Comparison of ENCODE assay signal across 8 cellular contexts in the genomic region with DNA sequence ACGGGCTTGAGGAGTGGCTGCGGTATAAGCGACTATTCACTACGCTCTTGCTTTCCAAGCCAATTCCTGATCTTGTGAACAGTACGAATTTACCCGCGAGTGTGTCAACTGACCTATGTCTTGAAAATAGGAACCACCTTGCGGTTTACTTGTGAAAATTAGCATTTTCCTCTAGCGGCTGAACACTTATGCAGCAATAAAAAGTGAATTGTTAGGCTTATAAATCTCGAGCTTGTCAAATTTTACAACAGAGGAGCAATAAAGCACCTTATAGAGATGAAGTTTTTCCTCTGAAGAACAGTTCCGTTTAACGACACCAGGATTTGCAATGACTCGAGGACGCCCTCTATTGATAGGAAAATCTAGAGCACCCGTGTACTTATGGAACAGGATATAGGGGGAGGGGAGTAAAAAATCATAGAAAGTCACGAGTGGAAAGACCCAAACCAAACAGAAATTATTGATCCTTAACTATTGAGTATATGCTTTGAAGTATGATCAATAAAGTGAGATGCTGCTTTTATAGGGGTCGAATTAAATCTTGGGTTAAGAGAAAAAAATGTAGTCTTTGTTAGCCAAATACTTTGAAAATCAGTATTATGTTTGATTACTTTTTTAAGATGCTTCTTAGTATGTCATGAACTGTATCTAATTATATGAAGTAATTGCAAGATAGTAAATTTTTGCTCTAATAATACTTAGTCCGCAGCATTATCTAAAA. TPM values are rescaled to one million over a fixed set of nuclear protein-coding genes. Genes with fewer than 3 reads are reported as not detected.
A peak's percentile ranks its signal among the peaks of the same experiment; 100 is the strongest.
DNase-seq lines count a peak whose midpoint lies in the region; ATAC-seq and TF ChIP-seq lines count a peak whose summit lies in the region.

No MANE protein-coding gene starts in this region.

- POLR2A ChIA-PET in activated CD4-positive, alpha-beta T cell treated with anti-CD3 and anti-CD28 coated beads for 36 hours (lab: Charles Lee) = no interaction called here
- POLR2A ChIA-PET in OCI-LY7 (lab: Charles Lee) = interaction anchor here (0.7 to 1.8 kb wide), 3 partner anchors 9 to 24 kb away, joined by 3 to 5 read pairs (median 3); no protein-coding TSS in a partner anchor

- in situ Hi-C loops in KBM-7 (cut with MboI; ENCODE audit: low pct_unique_long_range_greater_than_20kb, low sequenced_read_pairs) = no loop called here

- H3K27ac Mint-ChIP-seq in activated CD4-positive, alpha-beta T cell treated with anti-CD3 and anti-CD28 coated beads for 36 hours = peak overlapping the region; percentile 73
- H3K27ac Mint-ChIP-seq in activated naive CD4-positive, alpha-beta T cell treated with anti-CD3 and anti-CD28 coated beads, Interleukin-2, amount 10 ng/mL, durations not matched to agents 7 days and 5 days = no peak overlapping the region

- peak overlapping the region; percentile 76 for H3K4me2 ChIP-seq in OCI-LY7 (ENCODE audit: low read length)

- peaks cover 40% of the 10 kb centered on the region for H3K4me1 ChIP-seq in OCI-LY7 (ENCODE audit: insufficient read depth, low read length, poor library complexity, severe bottlenecking)
- peaks cover 13% of the 10 kb centered on the region for H3K4me1 ChIP-seq in foreskin keratinocyte
- H3K4me1 ChIP-seq in neuron (ENCODE audit: insufficient read depth, low read length) = peaks cover 22% of the 10 kb centered on the region
- H3K4me1 ChIP-seq in vagina = peaks cover 47% of the 10 kb centered on the region

- no peak overlapping the region for H3K27ac ChIP-seq in OCI-LY7 (ENCODE audit: low read depth, low read length, poor library complexity, severe bottlenecking)
- no peak overlapping the region for H3K27ac ChIP-seq in foreskin keratinocyte
- H3K27ac ChIP-seq in vagina = peak overlapping the region; percentile 53

- peaks cover 27% of the 10 kb centered on the region for H4K20me1 ChIP-seq in OCI-LY7 (ENCODE audit: insufficient read depth, low read length)

- no peaks in the 10 kb centered on the region for H3K9me3 Mint-ChIP-seq in activated CD4-positive, alpha-beta T cell treated with anti-CD3 and anti-CD28 coated beads for 36 hours (ENCODE audit: low read depth)
- H3K9me3 Mint-ChIP-seq in activated naive CD4-positive, alpha-beta T cell treated with anti-CD3 and anti-CD28 coated beads, Interleukin-2, amount 10 ng/mL, durations not matched to agents 7 days and 5 days = no peaks in the 10 kb centered on the region

- TF ChIP-seq POLR2A in vagina (IDR thresholded peaks at IDR 0.05) = no peak

- ATAC-seq in activated CD4-positive, alpha-beta T cell treated with anti-CD3 and anti-CD28 coated beads for 36 hours = peak; percentile 14
- ATAC-seq in foreskin keratinocyte = no peak

- peak overlapping the region; percentile 76 for H3K4me3 Mint-ChIP-seq in activated CD4-positive, alpha-beta T cell treated with anti-CD3 and anti-CD28 coated beads for 36 hours
- H3K4me3 Mint-ChIP-seq in activated naive CD4-positive, alpha-beta T cell treated with anti-CD3 and anti-CD28 coated beads, Interleukin-2, amount 10 ng/mL, durations not matched to agents 7 days and 5 days = peak overlapping the region; percentile 81

- peaks cover 22% of the 10 kb centered on the region for H3K79me2 ChIP-seq in OCI-LY7 (ENCODE audit: insufficient read depth, low read depth, low read length)

- peak overlapping the region; percentile 65; the same call in 1 of the 2 replicates for H2AFZ ChIP-seq in OCI-LY7 (ENCODE audit: low read length)
- no peak overlapping the region for H2AFZ ChIP-seq in neuron (ENCODE audit: low read depth, low read length)

- TF ChIP-seq CTCF in OCI-LY7 (conservative IDR thresholded peaks at IDR 0.05; ENCODE audit: low read length) (peak; percentile 97), foreskin keratinocyte (conservative IDR thresholded peaks at IDR 0.05) (peak; percentile 93), vagina (IDR thresholded peaks at IDR 0.05) (peak; percentile 50 to 75 (median 66))

- DNase-seq in activated CD4-positive, alpha-beta T cell treated with anti-CD3 and anti-CD28 coated beads for 36 hours = peak; percentile 71
- DNase-seq in activated CD4-positive, alpha-beta T cell treated with anti-CD3 and anti-CD28 coated beads for 1 hour = no peak
- DNase-seq in KBM-7 = peak; percentile 79
- DNase-seq in OCI-LY7 (ENCODE audit: low spot score) = peak; percentile 83
- peak; percentile 71 for DNase-seq in activated naive CD4-positive, alpha-beta T cell treated with anti-CD3 and anti-CD28 coated beads, Interleukin-2, amount 10 ng/mL, durations not matched to agents 7 days and 5 days
- peak; percentile 56 to 83 for DNase-seq in foreskin keratinocyte
- DNase-seq in vagina (ENCODE audit: extremely low spot score in 2 of 2) = no peak

- no peaks in the 10 kb centered on the region for H3K9me2 ChIP-seq in OCI-LY7 (ENCODE audit: insufficient read depth, low read length)

- H3K4me1 Mint-ChIP-seq in activated CD4-positive, alpha-beta T cell treated with anti-CD3 and anti-CD28 coated beads for 36 hours = peaks cover 56% of the 10 kb centered on the region
- H3K4me1 Mint-ChIP-seq in activated naive CD4-positive, alpha-beta T cell treated with anti-CD3 and anti-CD28 coated beads, Interleukin-2, amount 10 ng/mL, durations not matched to agents 7 days and 5 days = peaks cover 68% of the 10 kb centered on the region

- H3K4me3 ChIP-seq in OCI-LY7 (ENCODE audit: low read depth, low read length, poor library complexity, severe bottlenecking) (peak overlapping the region; percentile 26), neuron (ENCODE audit: low read length) (peak overlapping the region; percentile 99), vagina (peak overlapping the region; percentile 59 to 78)

- H3K36me3 ChIP-seq in OCI-LY7 (ENCODE audit: insufficient read depth, low read length) (peaks cover 5% of the 10 kb centered on the region; the same call in 1 of the 2 replicates), neuron (ENCODE audit: insufficient read depth, low read length) (peaks cover 41% of the 10 kb centered on the region), vagina (no peaks in the 10 kb centered on the region)

- H3K27me3 Mint-ChIP-seq in activated CD4-positive, alpha-beta T cell treated with anti-CD3 and anti-CD28 coated beads for 36 hours = peaks cover 39% of the 10 kb centered on the region
- peaks cover 77% of the 10 kb centered on the region for H3K27me3 Mint-ChIP-seq in activated naive CD4-positive, alpha-beta T cell treated with anti-CD3 and anti-CD28 coated beads, Interleukin-2, amount 10 ng/mL, durations not matched to agents 7 days and 5 days

- H3K27me3 ChIP-seq in foreskin keratinocyte (no peaks in the 10 kb centered on the region), neuron (ENCODE audit: insufficient read depth, low read length) (no peaks in the 10 kb centered on the region), vagina (no peaks in the 10 kb centered on the region)

- peaks cover 2% of the 10 kb centered on the region for H3K36me3 Mint-ChIP-seq in activated CD4-positive, alpha-beta T cell treated with anti-CD3 and anti-CD28 coated beads for 36 hours (ENCODE audit: low read depth)
- peaks cover 2% of the 10 kb centered on the region for H3K36me3 Mint-ChIP-seq in activated naive CD4-positive, alpha-beta T cell treated with anti-CD3 and anti-CD28 coated beads, Interleukin-2, amount 10 ng/mL, durations not matched to agents 7 days and 5 days

- intact Hi-C loops in activated CD4-positive, alpha-beta T cell treated with anti-CD3 and anti-CD28 coated beads for 36 hours (cut with DNase I, micrococcal nuclease) = loop anchor here (1.0 to 5.0 kb wide), 6 partner anchors 261 to 1894 kb away; a partner anchor contains a TSS
- intact Hi-C loops in OCI-LY7 (cut with micrococcal nuclease; ENCODE audit: unreplicated experiment) = loop anchor here (10.0 kb wide), 1 partner anchor 1587 kb away; a partner anchor contains a TSS
- intact Hi-C loops in vagina (cut with DNase I) = loop anchor here (10.0 kb wide), 2 partner anchors 153 to 337 kb away; a partner anchor contains a TSS

- no peaks in the 10 kb centered on the region for H3K9me3 ChIP-seq in OCI-LY7 (ENCODE audit: low read length)
- no peaks in the 10 kb centered on the region for H3K9me3 ChIP-seq in neuron (ENCODE audit: low read length)
- H3K9me3 ChIP-seq in vagina = no peaks in the 10 kb centered on the region

- no TSS peak for BruUV-seq in OCI-LY7 (replicated peaks; lab: Mats Ljungman, UMichigan)

- CTCF ChIA-PET in activated CD4-positive, alpha-beta T cell treated with anti-CD3 and anti-CD28 coated beads for 36 hours (lab: Charles Lee) = interaction anchor here (0.6 to 4.4 kb wide), 14 partner anchors 8 to 1540 kb away, joined by 3 to 38 read pairs (median 4); no protein-coding TSS in a partner anchor
- CTCF ChIA-PET in OCI-LY7 (lab: Charles Lee; ENCODE audit: unreplicated experiment) = no interaction called here
- CTCF ChIA-PET in activated naive CD4-positive, alpha-beta T cell treated with anti-CD3 and anti-CD28 coated beads, Interleukin-2, amount 10 ng/mL, durations not matched to agents 7 days and 5 days (lab: Charles Lee) = interaction anchor here (0.9 to 6.7 kb wide), 8 partner anchors 9 to 1475 kb away, joined by 3 to 61 read pairs (median 4); no protein-coding TSS in a partner anchor

RNA-seq across cellular contexts. Expression of a gene that starts 1.9 kb away (rescaled TPM):
- total RNA-seq in activated CD4-positive, alpha-beta T cell treated with anti-CD3 and anti-CD28 coated beads for 36 hours = 1 to 10 TPM; 2.8 to 2.9 TPM
- total RNA-seq in OCI-LY7 (2014; rRNA removed; shearing (Covaris generic)) = 9.2 and 9.3 TPM in 2 replicates
- total RNA-seq in OCI-LY7 (2022) (11.2 and 15.0 TPM in 2 replicates), foreskin keratinocyte (34.2 and 48.3 TPM in 2 replicates), vagina (39.0 TPM)
- polyA plus RNA-seq in foreskin keratinocyte = 10.8 and 18.4 TPM in 2 replicates

Comparison
In these comparisons a context has a peak if more than half of its experiments do, and no peak if none do; other contexts are left out.
1. DNase-seq: peak in activated CD4-positive, alpha-beta T cell treated with anti-CD3 and anti-CD28 coated beads for 36 hours (single experiment), KBM-7 (single experiment), OCI-LY7 (single experiment), activated naive CD4-positive, alpha-beta T cell treated with anti-CD3 and anti-CD28 coated beads, Interleukin-2, amount 10 ng/mL, durations not matched to agents 7 days and 5 days (single experiment) and foreskin keratinocyte (2 of 2); none in activated CD4-positive, alpha-beta T cell treated with anti-CD3 and anti-CD28 coated beads for 1 hour (single experiment) and vagina (0 of 2).
2. H3K4me3 ChIP-seq: peak in every context shown above with its lines; median percentile 99 in neuron; 68 in vagina; 26 in OCI-LY7.
3. Peak in every context shown above with its lines, with median percentiles within 50 percentile points of each other: CTCF ChIP-seq.